In the genomic region with DNA sequence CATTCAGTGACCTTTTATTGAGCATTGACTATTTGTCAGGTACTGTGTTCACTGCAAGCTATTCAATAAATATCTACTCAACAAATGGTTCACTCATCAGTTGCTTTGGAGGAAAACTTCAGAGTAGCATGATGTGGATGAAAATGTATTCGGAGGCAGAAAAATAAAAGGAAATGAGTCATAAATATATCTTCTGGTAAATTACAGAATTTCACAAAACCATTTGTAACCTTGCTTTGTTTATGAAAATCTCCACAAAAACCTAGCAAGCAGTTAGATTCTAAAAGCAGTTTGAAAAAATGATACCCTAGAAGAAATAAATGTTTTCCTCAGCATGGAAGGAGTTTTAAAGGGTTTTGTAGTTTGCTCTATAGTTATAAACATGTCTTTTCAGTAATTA, we compare ENCODE assay signal across 19 cellular contexts.
"Had no signal": no experiment of that assay in that cellular context is flagged by ENCODE, and none has a peak within 500 bp of the region (broad histone marks: within the 10 kb centered on the region; RNA-seq: fewer than 3 reads in every experiment).

No MANE protein-coding gene starts in this region.

- H3K4me3 ChIP-seq: adrenal gland, coronary artery, lower lobe of right lung had no signal

- H3K4me3 Mint-ChIP-seq: activated naive CD4-positive, alpha-beta T cell treated with anti-CD3 and anti-CD28 coated beads, Interleukin-2, amount 50 U/mL, for 24 hours; activated T-cell treated with anti-CD3 and anti-CD28 coated beads, Interleukin-2, amount 50 U/mL, for 72 hours; central memory CD8-positive, alpha-beta T cell; stimulated activated naive CD8-positive, alpha-beta T cell treated with anti-CD3 and anti-CD28 coated beads, Interleukin-15, amount 100 ng/mL, for 72 hours; type B pancreatic cell had no signal

- H3K9me3 ChIP-seq: adrenal gland, lower lobe of right lung had no signal

- H3K27me3 ChIP-seq: adrenal gland had no signal

- H3K4me1 Mint-ChIP-seq: activated naive CD4-positive, alpha-beta T cell treated with anti-CD3 and anti-CD28 coated beads, Interleukin-2, amount 50 U/mL, for 24 hours; central memory CD8-positive, alpha-beta T cell; stimulated activated naive CD8-positive, alpha-beta T cell treated with anti-CD3 and anti-CD28 coated beads, Interleukin-15, amount 100 ng/mL, for 72 hours had no signal

- H3K27ac Mint-ChIP-seq: activated naive CD4-positive, alpha-beta T cell treated with anti-CD3 and anti-CD28 coated beads, Interleukin-2, amount 50 U/mL, for 24 hours; activated T-cell treated with anti-CD3 and anti-CD28 coated beads, Interleukin-2, amount 50 U/mL, for 72 hours; stimulated activated naive CD8-positive, alpha-beta T cell treated with anti-CD3 and anti-CD28 coated beads, Interleukin-15, amount 100 ng/mL, for 72 hours; type B pancreatic cell had no signal

- DNase-seq: activated CD4-positive, alpha-beta T cell treated with anti-CD3 and anti-CD28 coated beads for 1 hour; activated gamma-delta T cell; activated T-cell treated with anti-CD3 and anti-CD28 coated beads, Interleukin-2, amount 50 U/mL, for 72 hours; adrenal gland; erythroblast; foreskin melanocyte; glutamatergic neuron; hippocampal formation; lower lobe of right lung; retina; stimulated activated CD4-positive, alpha-beta T cell treated with anti-CD3 and anti-CD28 coated beads, Interleukin-2, amount 100 ng/mL, for 48 hours; stimulated activated naive CD8-positive, alpha-beta T cell treated with anti-CD3 and anti-CD28 coated beads, Interleukin-15, amount 100 ng/mL, for 72 hours; SW 1271; WERI-Rb-1 had no signal

- H3K9me3 Mint-ChIP-seq: activated naive CD4-positive, alpha-beta T cell treated with anti-CD3 and anti-CD28 coated beads, Interleukin-2, amount 50 U/mL, for 24 hours; activated T-cell treated with anti-CD3 and anti-CD28 coated beads, Interleukin-2, amount 50 U/mL, for 72 hours; central memory CD8-positive, alpha-beta T cell; stimulated activated naive CD8-positive, alpha-beta T cell treated with anti-CD3 and anti-CD28 coated beads, Interleukin-15, amount 100 ng/mL, for 72 hours had no signal

- H3K36me3 ChIP-seq: adrenal gland, lower lobe of right lung, WERI-Rb-1 had no signal

- FAIRE-seq: keratinocyte had no signal

- H3K27me3 Mint-ChIP-seq: central memory CD8-positive, alpha-beta T cell; type B pancreatic cell had no signal

- H3K27ac ChIP-seq: adrenal gland, coronary artery, lower lobe of right lung, WERI-Rb-1 had no signal

- H3K36me3 Mint-ChIP-seq: activated naive CD4-positive, alpha-beta T cell treated with anti-CD3 and anti-CD28 coated beads, Interleukin-2, amount 50 U/mL, for 24 hours; type B pancreatic cell had no signal

- H3K4me1 ChIP-seq: adrenal gland, lower lobe of right lung had no signal

- ATAC-seq: activated T-cell treated with anti-CD3 and anti-CD28 coated beads, Interleukin-2, amount 50 U/mL, for 72 hours; lower lobe of right lung; stimulated activated naive CD8-positive, alpha-beta T cell treated with anti-CD3 and anti-CD28 coated beads, Interleukin-15, amount 100 ng/mL, for 72 hours had no signal
